In the genomic region with DNA sequence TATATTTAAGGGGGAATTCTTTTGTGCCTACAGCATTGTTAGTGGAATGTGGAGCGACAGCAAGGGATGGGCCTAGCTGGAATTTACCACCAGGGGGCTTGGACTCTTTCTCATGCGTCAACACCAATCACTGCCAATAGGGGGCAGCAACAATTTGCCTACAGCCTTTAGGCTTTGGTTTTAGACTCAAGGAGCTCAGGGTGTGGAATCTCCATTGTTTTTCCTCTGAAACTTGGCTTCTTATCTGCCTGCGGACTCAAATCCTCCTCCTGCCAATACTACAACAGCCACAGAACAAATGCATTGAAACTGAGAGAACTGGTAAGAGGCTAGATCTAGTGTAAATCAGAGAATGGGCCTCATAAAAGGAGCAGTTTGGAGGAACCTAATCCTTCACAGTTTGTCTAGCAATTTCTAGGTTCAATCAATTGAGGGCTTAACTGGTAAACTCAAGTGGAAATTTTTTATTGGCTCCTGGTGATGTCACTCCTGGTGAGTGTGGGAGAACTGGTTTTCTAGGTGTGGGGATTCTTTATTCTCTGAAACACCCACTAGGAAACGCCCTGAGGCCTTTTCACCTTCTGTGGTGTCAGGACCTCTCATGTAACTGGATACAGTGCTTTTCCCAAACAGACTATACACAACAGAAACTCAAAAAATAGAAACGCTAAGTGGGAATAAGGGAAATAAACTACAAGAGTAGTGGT, we compare ENCODE assay signal across 7 cellular contexts. TPM values are rescaled to one million over a fixed set of nuclear protein-coding genes. Genes with fewer than 3 reads are reported as not detected.
DNase-seq lines count a peak whose midpoint lies in the region; ATAC-seq and TF ChIP-seq lines count a peak whose summit lies in the region.

No MANE protein-coding gene starts in this region.

- H3K36me3 ChIP-seq in neutrophil = no peaks in the 10 kb centered on the region
- no peaks in the 10 kb centered on the region for H3K36me3 ChIP-seq in upper lobe of left lung

- peak overlapping the region; percentile 10 for H3K4me3 ChIP-seq in GM12875 (ENCODE audit: low read depth, low read length)
- no peak overlapping the region for H3K4me3 ChIP-seq in neutrophil (ENCODE audit: low read depth in 1 of 2, low read length in 1 of 2)
- H3K4me3 ChIP-seq in upper lobe of left lung = no peak overlapping the region

- peak; percentile 84 for ATAC-seq in foreskin keratinocyte
- peak; percentile 92 to 93 for ATAC-seq in upper lobe of left lung (ENCODE audit: low FRiP score in 2 of 2)

- H3K27ac ChIP-seq in foreskin keratinocyte (peak overlapping the region; percentile 94), neutrophil (peak overlapping the region; percentile 95), upper lobe of left lung (peak overlapping the region; percentile 63 to 71 (median 68))

- TF ChIP-seq EP300 in upper lobe of left lung (IDR thresholded peaks at IDR 0.05) = no peak

- DNase-seq in LHCN-M2 (ENCODE audit: low read depth) (peak; percentile 83), RPMI7951 (ENCODE audit: low read depth) (peak; percentile 86), foreskin keratinocyte (peak; percentile 75 to 89), upper lobe of left lung (peak in 1 of 2 donors; percentile 76)
- peak; percentile 64 for DNase-seq in activated T-helper 9 cell treated with anti-CD3 and anti-CD28 coated beads, Interleukin-2, amount 50 U/mL, for 16 hours (ENCODE audit: low read depth)

- TF ChIP-seq POLR2A in upper lobe of left lung (IDR thresholded peaks at IDR 0.05) = no peak

- TF ChIP-seq CTCF in GM12875 (IDR thresholded peaks at IDR 0.05; ENCODE audit: borderline replicate concordance, insufficient read depth, low read depth, low read length) (peak; percentile 97), foreskin keratinocyte (conservative IDR thresholded peaks at IDR 0.05) (peak; percentile 98), neutrophil (IDR thresholded peaks at IDR 0.05) (peak; percentile 93), upper lobe of left lung (IDR thresholded peaks at IDR 0.05) (peak; percentile 90 to 97 (median 94))

- H3K4me1 ChIP-seq in foreskin keratinocyte (peaks cover 7% of the 10 kb centered on the region), neutrophil (ENCODE audit: control insufficient read depth in 1 of 2, insufficient read depth in 1 of 2, low read depth in 1 of 2, low read length in 1 of 2) (peaks cover 59 to 61% of the 10 kb centered on the region in 2 experiments), upper lobe of left lung (peaks cover 0 to 52% (median 23%) of the 10 kb centered on the region in 4 donors)

- WGBS in upper lobe of left lung, 2 donors = 26 to 30% methylated on average over 5 of the region's 5 CpGs

- H3K9me3 ChIP-seq in neutrophil = no peaks in the 10 kb centered on the region
- no peaks in the 10 kb centered on the region for H3K9me3 ChIP-seq in upper lobe of left lung

- H3K27me3 ChIP-seq in foreskin keratinocyte (no peaks in the 10 kb centered on the region), neutrophil (no peaks in the 10 kb centered on the region), upper lobe of left lung (no peaks in the 10 kb centered on the region)

RNA-seq across cellular contexts. Expression of gene TMSB4X, which starts 27.9 kb away (rescaled TPM):
- total RNA-seq in LHCN-M2 (2014; rRNA removed) (5,577 and 7,816 TPM in 2 replicates), foreskin keratinocyte (1,702 and 2,721 TPM in 2 replicates), upper lobe of left lung (1,000 to 10,000 TPM; 2,646 to 6,090 (median 4,792) TPM)
- polyA plus RNA-seq in LHCN-M2 (2012) = 11,098 TPM
- total RNA-seq in RPMI7951 (2014; rRNA removed; shearing (Covaris generic)) = 3,554 and 3,782 TPM in 2 replicates
- 2,710 and 4,192 TPM in 2 replicates for polyA plus RNA-seq in foreskin keratinocyte

RNA-seq across cellular contexts. Expression of gene TLR8, which starts 40.6 kb away (rescaled TPM):
- total RNA-seq in LHCN-M2 (2014; rRNA removed) (not detected in 2 replicates), foreskin keratinocyte (not detected in 2 replicates), upper lobe of left lung (10 to 100 TPM in 3 of 6 donors, 1 to 10 TPM in 3; 2.3 to 24.5 (median 9.3) TPM)
- polyA plus RNA-seq in LHCN-M2 (2012) = not detected
- not detected in 2 replicates for total RNA-seq in RPMI7951 (2014; rRNA removed; shearing (Covaris generic))
- polyA plus RNA-seq in foreskin keratinocyte = not detected in 2 replicates
